8 cellular contexts compared by ENCODE assay signal in the genomic region with DNA sequence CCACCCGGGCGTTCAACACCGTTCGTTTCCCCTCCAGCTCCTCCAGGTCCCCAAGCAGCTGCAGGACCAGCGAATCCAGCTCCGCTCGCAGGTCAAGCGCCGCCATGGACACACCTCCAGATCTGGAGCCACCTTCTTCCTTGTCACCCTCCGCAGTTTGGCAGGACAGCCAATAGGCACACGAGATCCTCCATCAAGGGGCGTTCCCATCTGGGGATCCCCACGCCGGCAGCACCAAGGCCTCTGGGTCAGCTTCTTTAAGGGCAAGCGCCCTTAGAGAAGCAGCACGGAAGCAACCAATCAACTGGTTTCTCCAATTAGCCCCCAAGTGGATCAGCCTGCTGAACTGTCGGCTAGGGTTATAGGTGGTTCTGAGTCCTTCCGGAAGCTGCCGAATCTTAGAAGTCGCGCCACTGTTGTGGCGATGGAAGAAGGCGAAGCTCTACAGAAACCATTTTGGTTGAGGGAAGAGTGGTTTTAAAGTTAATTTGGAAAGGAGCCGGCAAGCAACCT. TPM values are rescaled to one million over a fixed set of nuclear protein-coding genes. Genes with fewer than 3 reads are reported as not detected.
DNase-seq lines count a peak whose midpoint lies in the region; ATAC-seq and TF ChIP-seq lines count a peak whose summit lies in the region.

No MANE protein-coding gene starts in this region.

- H3K9me3 ChIP-seq in CD4-positive, alpha-beta T cell (ENCODE audit: control insufficient read depth, low read length) = no peaks in the 10 kb centered on the region
- no peaks in the 10 kb centered on the region for H3K9me3 ChIP-seq in duodenal mucosa (ENCODE audit: control insufficient read depth in 1 of 2, low read length in 2 of 2)

- H3K4me3 ChIP-seq in duodenal mucosa (ENCODE audit: low read depth in 1 of 2, low read length in 2 of 2) (peak overlapping the region; percentile 87 to 97), lower leg skin (ENCODE audit: low read depth, poor library complexity, severe bottlenecking) (peak overlapping the region; percentile 50)

- H3K27ac ChIP-seq in CD4-positive, alpha-beta T cell (ENCODE audit: low read depth, low read length) = peak overlapping the region; percentile 96
- H3K27ac ChIP-seq in duodenal mucosa (ENCODE audit: low read depth, low read length) = peak overlapping the region; percentile 96

- intact Hi-C loops in CD4-positive, alpha-beta T cell (cut with DNase I, micrococcal nuclease) = loop anchor here (1.0 to 10.0 kb wide), 7 partner anchors 30 to 1150 kb away; partner anchors contain the start of genes GPR148 (in 1 of the 2), MZT2A (in 1 of the 2), PLEKHB2 (in 1 of the 2) and SMPD4 (in 1 of the 2)
- intact Hi-C loops in activated CD4-positive, alpha-beta memory T cell treated with anti-CD3 and anti-CD28 coated beads for 36 hours (cut with micrococcal nuclease) = loop anchor here (1.0 to 10.0 kb wide), 5 partner anchors 14 to 483 kb away; partner anchors contain the start of genes MZT2B and PTPN18
- intact Hi-C loops in lower leg skin (cut with DNase I; ENCODE audit: low total_unique reads) = loop anchor here (10.0 kb wide), 2 partner anchors 157 to 733 kb away; partner anchors contain the start of genes MZT2B and SMPD4

- H3K27ac Mint-ChIP-seq in CD4-positive, alpha-beta T cell = peak overlapping the region; percentile 99
- H3K27ac Mint-ChIP-seq in activated CD4-positive, alpha-beta memory T cell treated with anti-CD3 and anti-CD28 coated beads for 36 hours = peak overlapping the region; percentile 99

- H3K9ac ChIP-seq in duodenal mucosa (ENCODE audit: low read depth in 1 of 2, low read length in 2 of 2) = peak overlapping the region; percentile 63 to 92

- H3K27me3 ChIP-seq in CD4-positive, alpha-beta T cell (ENCODE audit: control insufficient read depth, insufficient read depth, low read length) = no peaks in the 10 kb centered on the region
- H3K27me3 ChIP-seq in duodenal mucosa (ENCODE audit: control insufficient read depth in 1 of 2, insufficient read depth in 2 of 2, low read length in 2 of 2) = no peaks in the 10 kb centered on the region

- no peaks in the 10 kb centered on the region for H3K27me3 Mint-ChIP-seq in CD4-positive, alpha-beta T cell
- H3K27me3 Mint-ChIP-seq in activated CD4-positive, alpha-beta memory T cell treated with anti-CD3 and anti-CD28 coated beads for 36 hours = no peaks in the 10 kb centered on the region

- CTCF ChIA-PET in CD4-positive, alpha-beta T cell (lab: Charles Lee) = interaction anchor here (1.0 to 4.3 kb wide), 6 partner anchors 9 to 466 kb away, joined by 3 to 35 read pairs (median 9); partner anchors contain the start of genes MZT2B, PTPN18 and SMPD4
- CTCF ChIA-PET in activated CD4-positive, alpha-beta memory T cell treated with anti-CD3 and anti-CD28 coated beads for 36 hours (lab: Charles Lee) = interaction anchor here (1.5 to 3.4 kb wide), 7 partner anchors 10 to 160 kb away, joined by 3 to 41 read pairs (median 11); partner anchors contain the start of genes MZT2B, PTPN18 and SMPD4

- peaks cover 43% of the 10 kb centered on the region for H3K4me1 Mint-ChIP-seq in CD4-positive, alpha-beta T cell (ENCODE audit: low read depth)
- peaks cover 24% of the 10 kb centered on the region for H3K4me1 Mint-ChIP-seq in activated CD4-positive, alpha-beta memory T cell treated with anti-CD3 and anti-CD28 coated beads for 36 hours (ENCODE audit: low read depth)

- peak; percentile 70 to 82 (median 76) for DNase-seq in CD4-positive, alpha-beta T cell
- DNase-seq in NCI-H82 (lab: John Stamatoyannopoulos, UW) (peak; percentile 97), lower leg skin (ENCODE audit: low spot score in 2 of 2) (peak; percentile 86 to 96)
- DNase-seq in activated CD4-positive, alpha-beta memory T cell treated with anti-CD3 and anti-CD28 coated beads for 36 hours = peak; percentile 90
- peak; percentile 64 to 80 for DNase-seq in stimulated activated CD4-positive, alpha-beta T cell treated with anti-CD3 and anti-CD28 coated beads, Interleukin-4, amount 100 ng/mL, for 48 hours (ENCODE audit: low read depth in 2 of 2)

- peak; percentile 60 for ATAC-seq in CD4-positive, alpha-beta T cell (ENCODE audit: poor library complexity)
- peak; percentile 76 for ATAC-seq in GM19452 (IDR thresholded peaks at IDR 0.05; ENCODE audit: unreplicated experiment)
- ATAC-seq in HG03575 (IDR thresholded peaks at IDR 0.05; ENCODE audit: extremely low read depth, insufficient number of reproducible peaks, low FRiP score, unreplicated experiment) = peak; percentile 42

- TF ChIP-seq CTCF in CD4-positive, alpha-beta T cell (IDR thresholded peaks at IDR 0.05) = no peak
- TF ChIP-seq CTCF in lower leg skin (IDR thresholded peaks at IDR 0.05) = no peak

- POLR2A ChIA-PET in CD4-positive, alpha-beta T cell (lab: Charles Lee) = interaction anchor here (0.7 to 4.0 kb wide), 20 partner anchors 10 to 1340 kb away, joined by 3 to 119 read pairs (median 12); partner anchors contain the start of genes FAM168B, GPR148, MZT2A and MZT2B
- POLR2A ChIA-PET in activated CD4-positive, alpha-beta memory T cell treated with anti-CD3 and anti-CD28 coated beads for 36 hours (lab: Charles Lee) = interaction anchor here (0.7 to 3.2 kb wide), 10 partner anchors 9 to 1151 kb away, joined by 3 to 32 read pairs (median 8); partner anchors contain the start of genes MZT2A, PTPN18 and SMPD4

- H3K4me3 Mint-ChIP-seq in CD4-positive, alpha-beta T cell = peak overlapping the region; percentile 93
- peak overlapping the region; percentile 98 for H3K4me3 Mint-ChIP-seq in activated CD4-positive, alpha-beta memory T cell treated with anti-CD3 and anti-CD28 coated beads for 36 hours

- no peaks in the 10 kb centered on the region for H3K9me3 Mint-ChIP-seq in CD4-positive, alpha-beta T cell
- no peaks in the 10 kb centered on the region for H3K9me3 Mint-ChIP-seq in activated CD4-positive, alpha-beta memory T cell treated with anti-CD3 and anti-CD28 coated beads for 36 hours

- peaks cover 81% of the 10 kb centered on the region for H3K36me3 Mint-ChIP-seq in CD4-positive, alpha-beta T cell (ENCODE audit: low read depth)
- H3K36me3 Mint-ChIP-seq in activated CD4-positive, alpha-beta memory T cell treated with anti-CD3 and anti-CD28 coated beads for 36 hours = peaks cover 52% of the 10 kb centered on the region

- TF ChIP-seq POLR2A in lower leg skin (IDR thresholded peaks at IDR 0.05) = no peak

- H3K36me3 ChIP-seq in duodenal mucosa (ENCODE audit: control insufficient read depth in 1 of 2, insufficient read depth in 2 of 2, low read length in 2 of 2) = peaks cover 28 to 44% of the 10 kb centered on the region in 2 donors

- 0% methylated on average over 17 to 24 of the region's 24 CpGs for WGBS in lower leg skin, 2 donors

- H3K4me1 ChIP-seq in duodenal mucosa (ENCODE audit: control insufficient read depth in 1 of 2, insufficient read depth in 2 of 2, low read length in 2 of 2) = peaks cover 13 to 15% of the 10 kb centered on the region in 2 donors

RNA-seq across cellular contexts. Expression of gene IMP4, which starts 0.6 kb away (rescaled TPM):
- 10 to 100 TPM; 81.7 to 88.1 TPM for total RNA-seq in CD4-positive, alpha-beta T cell
- 100 to 1,000 TPM; 125 to 128 TPM for total RNA-seq in activated CD4-positive, alpha-beta memory T cell treated with anti-CD3 and anti-CD28 coated beads for 36 hours
- total RNA-seq in lower leg skin = 10 to 100 TPM; 84.8 to 98.1 (median 97.0) TPM

RNA-seq across cellular contexts. Expression of gene PTPN18, which starts 13.8 kb away (rescaled TPM):
- total RNA-seq in CD4-positive, alpha-beta T cell = 10 to 100 TPM; 27.6 to 27.8 TPM
- 10 to 100 TPM; 42.1 to 44.9 TPM for total RNA-seq in activated CD4-positive, alpha-beta memory T cell treated with anti-CD3 and anti-CD28 coated beads for 36 hours
- total RNA-seq in lower leg skin = 10 to 100 TPM; 18.7 to 31.1 (median 25.4) TPM

Comparison
In these comparisons a context has a peak if more than half of its experiments do, and no peak if none do; other contexts are left out.
1. Peak in every context shown above with its lines: DNase-seq, ATAC-seq, H3K4me3 ChIP-seq and H3K27ac ChIP-seq.